17 cellular contexts compared by ENCODE assay signal in genomic region chr7:122082670-122083069, GRCh38.
"Had no signal": no experiment of that assay in that cellular context is flagged by ENCODE, and none has a peak within 500 bp of the region (broad histone marks: within the 10 kb centered on the region; RNA-seq: fewer than 3 reads in every experiment).

No MANE protein-coding gene starts in this region.

- H3K4me3 ChIP-seq: esophagus squamous epithelium, gastroesophageal sphincter, mucosa of descending colon, ovary, smooth muscle cell had no signal

- H3K27ac Mint-ChIP-seq: naive thymus-derived CD8-positive, alpha-beta T cell had no signal

- ATAC-seq: gastroesophageal sphincter; mucosa of descending colon; naive thymus-derived CD8-positive, alpha-beta T cell; right cardiac atrium had no signal

- H3K27ac ChIP-seq: esophagus squamous epithelium, gastroesophageal sphincter, ovary had no signal

- H3K4me2 ChIP-seq: smooth muscle cell had no signal

- H3K36me3 ChIP-seq: ovary had no signal

- H3K4me1 ChIP-seq: esophagus squamous epithelium, gastroesophageal sphincter had no signal

- H3K9me3 ChIP-seq: esophagus squamous epithelium, gastroesophageal sphincter, mucosa of descending colon, ovary had no signal

- H3K27me3 ChIP-seq: esophagus squamous epithelium, gastroesophageal sphincter, ovary had no signal

- H3K4me1 Mint-ChIP-seq: naive thymus-derived CD8-positive, alpha-beta T cell had no signal

- H3K27me3 Mint-ChIP-seq: naive thymus-derived CD8-positive, alpha-beta T cell; progenitor cell of endocrine pancreas had no signal

- H3K4me3 Mint-ChIP-seq: naive thymus-derived CD8-positive, alpha-beta T cell had no signal

- DNase-seq: cortex of kidney; effector memory CD4-positive, alpha-beta T cell; esophagus squamous epithelium; foreskin fibroblast; islet precursor cell; mammary epithelial cell; mucosa of descending colon; naive thymus-derived CD8-positive, alpha-beta T cell; nucleus accumbens; ovary; right cardiac atrium; stimulated activated CD4-positive, alpha-beta T cell treated with anti-CD3 and anti-CD28 coated beads, Interleukin-2, amount 100 ng/mL, for 48 hours; stimulated activated naive CD4-positive, alpha-beta T cell treated with Interleukin-2 at 50 U/mL for 16 hours; trophoblast cell had no signal
